In the genomic region with DNA sequence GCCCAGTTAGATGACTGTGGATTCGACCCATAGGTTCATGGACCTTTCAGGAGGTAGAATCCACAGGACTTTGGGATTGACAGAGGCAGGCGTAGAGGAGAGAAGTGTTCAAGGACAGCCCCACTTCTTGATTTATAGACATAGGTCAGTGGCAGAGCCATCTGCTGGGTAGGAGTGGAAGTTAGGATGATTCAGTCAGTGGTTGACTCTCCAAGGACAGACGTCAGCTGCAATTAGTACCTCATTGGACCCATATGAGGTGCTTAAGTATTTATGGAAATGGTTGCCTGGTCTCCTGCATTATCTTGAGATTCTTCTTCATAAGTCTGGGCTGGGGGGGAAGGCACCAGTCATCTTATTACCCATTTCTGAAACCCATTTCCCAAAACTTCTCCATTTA, we compare ENCODE assay signal across 11 cellular contexts.
DNase-seq lines count a peak whose midpoint lies in the region; ATAC-seq and TF ChIP-seq lines count a peak whose summit lies in the region.
"Had no signal": no experiment of that assay in that cellular context is flagged by ENCODE, and none has a peak within 500 bp of the region (broad histone marks: within the 10 kb centered on the region; RNA-seq: fewer than 3 reads in every experiment).

No MANE protein-coding gene starts in this region.

- no peaks in the 10 kb centered on the region for H4K20me1 ChIP-seq in osteoblast (ENCODE audit: insufficient read depth, low read length)

- no peak for ATAC-seq in GM18907 (IDR thresholded peaks at IDR 0.05; ENCODE audit: unreplicated experiment)
- ATAC-seq in HG02870 (IDR thresholded peaks at IDR 0.05; ENCODE audit: unreplicated experiment): no peak
- ATAC-seq: GM12878 had no signal

- TF ChIP-seq CTCF in choroid plexus epithelial cell (conservative IDR thresholded peaks at IDR 0.05; ENCODE audit: low read depth, low read length) (peak; percentile 31), osteoblast (IDR thresholded peaks at IDR 0.05; ENCODE audit: extremely low read depth, low read depth, low read length) (peak; percentile 16)

- H3K79me2 ChIP-seq in osteoblast (ENCODE audit: insufficient read depth, low read length): no peaks in the 10 kb centered on the region

- H3K36me3 ChIP-seq in osteoblast (ENCODE audit: insufficient read depth, low read length): no peaks in the 10 kb centered on the region

- DNase-seq in DMS53 (lab: John Stamatoyannopoulos, UW): peak; percentile 44
- DNase-seq in DMS53 treated with DMSO at 0.1 percent for 48 hours (lab: John Stamatoyannopoulos, UW; ENCODE audit: unreplicated experiment): no peak
- DNase-seq in NOMO-1 treated with dmso at 0.1 percent for 144 hours (lab: John Stamatoyannopoulos, UW; ENCODE audit: unreplicated experiment): peak; percentile 89
- peak; percentile 28 for DNase-seq in choroid plexus epithelial cell (ENCODE audit: low read depth)
- no peak for DNase-seq in osteoblast (ENCODE audit: insufficient read length, low spot score, missing footprints)
- DNase-seq in posterior vena cava (ENCODE audit: low spot score): no peak
- DNase-seq: activated naive CD4-positive, alpha-beta T cell treated with anti-CD3 and anti-CD28 coated beads, Interleukin-2, amount 10 ng/mL, durations not matched to agents 7 days and 5 days had no signal

- no peaks in the 10 kb centered on the region for H3K27me3 ChIP-seq in osteoblast (ENCODE audit: insufficient read depth, low read length)

- intact Hi-C loops in posterior vena cava (cut with DNase I): no loop called here

- H3K4me3 ChIP-seq in choroid plexus epithelial cell (ENCODE audit: low read depth, low read length): no peak overlapping the region
- H3K4me3 ChIP-seq in osteoblast (ENCODE audit: insufficient read depth, low read length): no peak overlapping the region
- H3K4me3 ChIP-seq: GM12878, lung had no signal

- H3K4me1 ChIP-seq in osteoblast (ENCODE audit: insufficient read depth, low read length): peaks cover 9% of the 10 kb centered on the region

- no peak overlapping the region for H2AFZ ChIP-seq in osteoblast (ENCODE audit: low read length)

- H3K4me2 ChIP-seq in osteoblast (ENCODE audit: insufficient read depth, low read length): no peak overlapping the region

- H3K9me3 ChIP-seq in osteoblast (ENCODE audit: low read depth, low read length): no peaks in the 10 kb centered on the region

- H3K27ac ChIP-seq in osteoblast (ENCODE audit: low read depth, low read length): no peak overlapping the region

Comparison
In these comparisons a context has a peak if more than half of its experiments do, and no peak if none do; other contexts are left out.
1. DNase-seq: peak in DMS53 (single experiment), NOMO-1 treated with dmso at 0.1 percent for 144 hours (single experiment) and choroid plexus epithelial cell (single experiment); none in DMS53 treated with DMSO at 0.1 percent for 48 hours (single experiment), osteoblast (single experiment) and posterior vena cava (single experiment).